In the genomic region with DNA sequence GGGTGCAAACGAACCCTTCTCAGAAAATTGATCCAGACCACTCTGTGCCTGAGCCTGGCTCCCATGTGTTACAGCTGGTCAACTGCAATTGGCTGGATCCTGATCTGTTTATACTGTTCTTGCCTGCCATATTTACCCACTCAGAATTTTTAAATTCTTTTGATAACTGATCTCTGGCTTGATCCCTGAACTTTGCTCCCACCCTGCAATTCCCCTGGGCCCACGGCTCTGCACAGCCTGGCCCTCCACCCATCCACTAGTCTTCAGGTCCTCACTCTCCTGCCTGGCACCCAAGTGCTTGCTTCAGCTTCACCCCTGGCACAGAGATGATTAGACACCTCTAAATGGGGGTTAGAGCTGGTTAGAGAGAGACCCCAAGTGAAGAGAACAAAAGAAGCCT, we compare ENCODE assay signal across 5 cellular contexts.
"Had no signal": no experiment of that assay in that cellular context is flagged by ENCODE, and none has a peak within 500 bp of the region (broad histone marks: within the 10 kb centered on the region; RNA-seq: fewer than 3 reads in every experiment).

No MANE protein-coding gene starts in this region.

- H3K27ac ChIP-seq: GM23248 had no signal

- H3K4me3 ChIP-seq: GM23248 had no signal

- H3K4me3 Mint-ChIP-seq: H9, IgD-negative memory B cell had no signal

- H3K9me3 Mint-ChIP-seq: H9, IgD-negative memory B cell had no signal

- H2AFZ ChIP-seq: GM23248 had no signal

- H3K27ac Mint-ChIP-seq: H9, IgD-negative memory B cell had no signal

- DNase-seq: GM23248, H9, HCEC 1CT, KBM-7 had no signal
